Comparison of ENCODE assay signal across 16 cellular contexts in the genomic region with DNA sequence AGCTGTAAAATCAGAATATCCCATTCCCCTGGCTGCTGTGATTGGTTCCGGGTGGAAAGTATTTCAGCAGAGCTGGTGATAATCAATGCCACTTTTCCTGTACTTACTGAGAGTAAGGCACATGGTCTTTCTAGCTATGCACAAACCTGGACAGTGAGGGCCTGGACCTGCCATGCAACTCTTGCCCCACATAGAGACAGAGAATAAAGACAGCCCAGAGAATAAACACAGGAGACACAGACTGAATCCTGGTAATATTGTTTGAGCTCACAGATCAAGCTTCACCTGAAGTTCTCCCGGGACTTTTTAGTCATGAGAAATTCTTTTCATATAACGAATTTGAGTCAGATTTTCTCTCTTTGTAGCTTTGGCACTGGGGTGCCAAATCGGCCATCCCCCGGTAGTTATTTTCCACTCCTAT.
"Had no signal": no experiment of that assay in that cellular context is flagged by ENCODE, and none has a peak within 500 bp of the region (broad histone marks: within the 10 kb centered on the region; RNA-seq: fewer than 3 reads in every experiment).

No MANE protein-coding gene starts in this region.

- H3K27me3 ChIP-seq: tibial artery had no signal

- H3K27ac ChIP-seq: left ventricle myocardium inferior, tibial artery had no signal

- H3K36me3 ChIP-seq: left ventricle myocardium inferior, tibial artery had no signal

- DNase-seq: activated CD4-positive, alpha-beta memory T cell treated with anti-CD3 and anti-CD28 coated beads, Interleukin-2, amount 10 ng/mL, durations not matched to agents 7 days and 5 days; activated CD4-positive, alpha-beta T cell treated with anti-CD3 and anti-CD28 coated beads for 4 hours; activated naive CD4-positive, alpha-beta T cell; activated naive CD8-positive, alpha-beta T cell treated with anti-CD3 and anti-CD28 coated beads for 36 hours; activated T-cell treated with anti-CD3 and anti-CD28 coated beads, Interleukin-2, amount 50 U/mL, for 1 hour; amniotic stem cell; dermis blood vessel endothelial cell; effector memory CD8-positive, alpha-beta T cell; kidney; left ventricle myocardium inferior; natural killer cell; stimulated activated CD4-positive, alpha-beta T cell treated with anti-CD3 and anti-CD28 coated beads, Interleukin-2, amount 100 ng/mL, for 24 hours; stimulated activated naive CD8-positive, alpha-beta T cell treated with anti-CD3 and anti-CD28 coated beads, Interleukin-15, Interleukin-2, amounts not matched to agents 100 U/mL and 50 U/mL, for 24 hours; substantia nigra; T-helper 2 cell; tibial artery had no signal

- H3K4me3 ChIP-seq: left ventricle myocardium inferior, tibial artery had no signal

- H3K9me3 ChIP-seq: left ventricle myocardium inferior, tibial artery had no signal

- H3K4me1 ChIP-seq: tibial artery had no signal
